15 cellular contexts compared by ENCODE assay signal in the genomic region with DNA sequence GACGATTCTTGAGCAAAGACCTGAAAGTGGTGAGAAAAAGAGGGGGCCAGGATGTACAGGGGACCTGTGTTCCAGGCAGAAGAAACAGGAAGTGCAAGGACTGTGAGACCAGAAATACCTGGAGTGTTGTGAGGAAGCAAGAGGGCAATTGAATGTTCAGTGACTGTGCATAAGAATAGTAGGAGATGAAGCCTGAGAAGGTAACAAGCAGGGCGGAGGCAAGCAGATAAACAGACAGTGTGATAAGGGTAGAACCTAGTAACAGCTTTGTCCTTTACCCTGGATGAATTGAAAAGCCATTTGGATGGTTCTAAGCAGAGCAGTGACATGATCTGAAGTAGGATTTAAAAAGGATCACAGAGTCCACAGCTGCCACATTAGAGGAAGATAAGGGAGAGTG. TPM values are rescaled to one million over a fixed set of nuclear protein-coding genes. Genes with fewer than 3 reads are reported as not detected.
A peak's percentile ranks its signal among the peaks of the same experiment; 100 is the strongest.
DNase-seq lines count a peak whose midpoint lies in the region; ATAC-seq and TF ChIP-seq lines count a peak whose summit lies in the region.
"Had no signal": no experiment of that assay in that cellular context is flagged by ENCODE, and none has a peak within 500 bp of the region (broad histone marks: within the 10 kb centered on the region; RNA-seq: fewer than 3 reads in every experiment).

No MANE protein-coding gene starts in this region.

- peaks cover 35 to 47% (median 44%) of the 10 kb centered on the region in 5 donors for H3K27me3 Mint-ChIP-seq in naive thymus-derived CD4-positive, alpha-beta T cell

- H3K79me2 ChIP-seq in mesendoderm (ENCODE audit: control insufficient read depth, insufficient read depth, low read length): peaks cover 1% of the 10 kb centered on the region

- no peak overlapping the region for H4K5ac ChIP-seq in mesendoderm (ENCODE audit: low read length)

- no peak overlapping the region for H3K9ac ChIP-seq in mesendoderm (ENCODE audit: low read length)

- peak overlapping the region in 1 of 9 donors; percentile 32 for H3K27ac Mint-ChIP-seq in naive thymus-derived CD4-positive, alpha-beta T cell

- H3K9me3 Mint-ChIP-seq in naive thymus-derived CD4-positive, alpha-beta T cell: peaks cover 0 to 6% (median 3%) of the 10 kb centered on the region in 11 donors

- H3K9me3 ChIP-seq in right atrium auricular region (no peaks in the 10 kb centered on the region), heart right ventricle (no peaks in the 10 kb centered on the region), uterus (no peaks in the 10 kb centered on the region)
- H3K9me3 ChIP-seq in naive thymus-derived CD4-positive, alpha-beta T cell (ENCODE audit: control insufficient read depth in 2 of 3, low read length in 3 of 3): no peaks in the 10 kb centered on the region
- H3K9me3 ChIP-seq: upper lobe of left lung had no signal

- peaks cover 0 to 5% (median 2%) of the 10 kb centered on the region in 5 donors for H3K36me3 Mint-ChIP-seq in naive thymus-derived CD4-positive, alpha-beta T cell

- POLR2A ChIA-PET in naive thymus-derived CD4-positive, alpha-beta T cell (lab: Charles Lee): no interaction called here

- no peak overlapping the region for H2BK15ac ChIP-seq in mesendoderm (replicated peaks; ENCODE audit: low read depth)

- TF ChIP-seq CTCF in right atrium auricular region (IDR thresholded peaks at IDR 0.05): no peak
- TF ChIP-seq CTCF in heart right ventricle (IDR thresholded peaks at IDR 0.05): no peak
- TF ChIP-seq CTCF in brain microvascular endothelial cell (IDR thresholded peaks at IDR 0.05; ENCODE audit: low read depth, low read length, missing control alignments): no peak
- TF ChIP-seq CTCF in uterus (IDR thresholded peaks at IDR 0.05): no peak

- no peak overlapping the region for H3K4me2 ChIP-seq in mesendoderm (ENCODE audit: low read length)

- peak overlapping the region; percentile 64 for H3K27ac ChIP-seq in right atrium auricular region
- H3K27ac ChIP-seq in heart right ventricle: peak overlapping the region in 5 of 10 donors; percentile 0 to 27 (median 4)
- peak overlapping the region; percentile 91 for H3K27ac ChIP-seq in brain microvascular endothelial cell
- H3K27ac ChIP-seq in mesendoderm (ENCODE audit: low read depth, low read length): no peak overlapping the region
- peak overlapping the region; percentile 65 to 69 for H3K27ac ChIP-seq in uterus
- H3K27ac ChIP-seq in naive thymus-derived CD4-positive, alpha-beta T cell (ENCODE audit: low read depth, low read length): no peak overlapping the region
- H3K27ac ChIP-seq: upper lobe of left lung had no signal

- H3K18ac ChIP-seq in mesendoderm (ENCODE audit: low read length): no peak overlapping the region

- H3K4me1 Mint-ChIP-seq in naive thymus-derived CD4-positive, alpha-beta T cell: peaks cover 0 to 17% (median 15%) of the 10 kb centered on the region in 7 donors

- intact Hi-C loops in heart right ventricle (cut with DNase I): loop anchor here in 4 of 10 donors (5.0 to 10.0 kb wide), 5 partner anchors 88 to 380 kb away; a partner anchor contains a TSS
- intact Hi-C loops in uterus (cut with DNase I; ENCODE audit: low total_unique reads): no loop called here
- intact Hi-C loops in naive thymus-derived CD4-positive, alpha-beta T cell (cut with micrococcal nuclease): no loop called here

- in situ Hi-C loops in brain microvascular endothelial cell (cut with HindIII; ENCODE audit: low pct_ligation_motif_present, low sequenced_read_pairs): no loop called here

- H3K79me1 ChIP-seq in mesendoderm (ENCODE audit: low read length): no peaks in the 10 kb centered on the region

- 38 to 65% methylated on average over 2 of the region's 2 CpGs for WGBS in heart right ventricle, 2 donors
- no CpG with 5 or more reads among the region's 2 CpGs for WGBS in mesendoderm (ENCODE audit: extremely low coverage, insufficient coverage, low lambda C conversion rate)

- no peak for ATAC-seq in heart right ventricle
- no peak for ATAC-seq in naive thymus-derived CD4-positive, alpha-beta T cell
- ATAC-seq: esophagus mucosa had no signal

- H3K36me3 ChIP-seq in right atrium auricular region (no peaks in the 10 kb centered on the region), heart right ventricle (no peaks in the 10 kb centered on the region), brain microvascular endothelial cell (replicated peaks) (no peaks in the 10 kb centered on the region), mesendoderm (ENCODE audit: control insufficient read depth, insufficient read depth, low read length) (no peaks in the 10 kb centered on the region), uterus (no peaks in the 10 kb centered on the region)
- no peaks in the 10 kb centered on the region for H3K36me3 ChIP-seq in naive thymus-derived CD4-positive, alpha-beta T cell (ENCODE audit: control insufficient read depth in 2 of 3, insufficient read depth in 3 of 3, low read length in 3 of 3)
- H3K36me3 ChIP-seq: upper lobe of left lung had no signal

- no peak overlapping the region for H4K8ac ChIP-seq in mesendoderm (ENCODE audit: low read depth, low read length)

- no peaks in the 10 kb centered on the region for H3K27me3 ChIP-seq in right atrium auricular region
- peaks cover 0 to 31% (median 0%) of the 10 kb centered on the region in 7 donors for H3K27me3 ChIP-seq in heart right ventricle
- H3K27me3 ChIP-seq in brain microvascular endothelial cell (replicated peaks): no peaks in the 10 kb centered on the region
- H3K27me3 ChIP-seq in mesendoderm (ENCODE audit: insufficient read depth, low read length, poor library complexity): no peaks in the 10 kb centered on the region
- H3K27me3 ChIP-seq in uterus: no peaks in the 10 kb centered on the region
- no peaks in the 10 kb centered on the region for H3K27me3 ChIP-seq in naive thymus-derived CD4-positive, alpha-beta T cell (ENCODE audit: control insufficient read depth in 2 of 2, insufficient read depth in 2 of 2, low read length in 2 of 2)
- H3K27me3 ChIP-seq: upper lobe of left lung had no signal

- H3K4me3 Mint-ChIP-seq in naive thymus-derived CD4-positive, alpha-beta T cell: no peak overlapping the region

- no peak overlapping the region for H3K4ac ChIP-seq in mesendoderm (ENCODE audit: low read depth, low read length)

- DNase-seq in right atrium auricular region (ENCODE audit: low spot score) (no peak), heart right ventricle (no peak), brain microvascular endothelial cell (no peak), mesendoderm (peak; percentile 30), uterus (no peak), NCI-H526 (lab: John Stamatoyannopoulos, UW) (no peak), RKO (ENCODE audit: low spot score) (no peak)
- no peak for DNase-seq in naive thymus-derived CD4-positive, alpha-beta T cell
- DNase-seq: activated gamma-delta T cell treated with Interleukin-2 at 50 U/mL for 16 hours, NCI-H1092 treated with DMSO at 0.1 percent for 48 hours, NCI-H2227 treated with DMSO at 0.1 percent for 48 hours, posterior cingulate gyrus, RPMI8226, upper lobe of left lung had no signal

- H2BK5ac ChIP-seq in mesendoderm (ENCODE audit: low read length): no peak overlapping the region

- no peak overlapping the region for H3K4me3 ChIP-seq in right atrium auricular region
- no peak overlapping the region for H3K4me3 ChIP-seq in heart right ventricle
- no peak overlapping the region for H3K4me3 ChIP-seq in brain microvascular endothelial cell (ENCODE audit: low read depth, low read length)
- H3K4me3 ChIP-seq in mesendoderm (ENCODE audit: low read length): no peak overlapping the region
- no peak overlapping the region for H3K4me3 ChIP-seq in uterus
- H3K4me3 ChIP-seq in naive thymus-derived CD4-positive, alpha-beta T cell (ENCODE audit: low read length): no peak overlapping the region
- H3K4me3 ChIP-seq: upper lobe of left lung had no signal

- H3K4me1 ChIP-seq in right atrium auricular region (peaks cover 0 to 37% of the 10 kb centered on the region in 2 donors), heart right ventricle (peaks cover 0 to 30% (median 11%) of the 10 kb centered on the region in 9 donors), mesendoderm (ENCODE audit: control insufficient read depth, low read depth, low read length) (peaks cover 2% of the 10 kb centered on the region), uterus (peaks cover 0 to 5% of the 10 kb centered on the region in 2 donors)
- no peaks in the 10 kb centered on the region for H3K4me1 ChIP-seq in naive thymus-derived CD4-positive, alpha-beta T cell (ENCODE audit: control insufficient read depth in 2 of 2, insufficient read depth in 2 of 2, low read length in 2 of 2)

- H3K56ac ChIP-seq in mesendoderm (ENCODE audit: low read length): peak overlapping the region; percentile 36

- no peak overlapping the region for H3K23ac ChIP-seq in mesendoderm (ENCODE audit: low read length)

- no peak for TF ChIP-seq POLR2A in uterus (IDR thresholded peaks at IDR 0.05)

- H2AK5ac ChIP-seq in mesendoderm (ENCODE audit: low read length): no peak overlapping the region

- CTCF ChIA-PET in naive thymus-derived CD4-positive, alpha-beta T cell (lab: Charles Lee): no interaction called here

- no peak overlapping the region for H2BK120ac ChIP-seq in mesendoderm (ENCODE audit: low read depth, low read length)

RNA-seq across cellular contexts. Expression of a gene that starts 4.0 kb away (rescaled TPM):
- 10 to 100 TPM; 18.2 to 30.5 TPM for total RNA-seq in right atrium auricular region
- total RNA-seq in heart right ventricle: 10 to 100 TPM; 12.5 to 44.6 (median 16.8) TPM
- 10 to 100 TPM; 13.7 to 32.7 TPM for polyA plus RNA-seq in heart right ventricle
- 29.3 TPM for polyA plus RNA-seq in mesendoderm (2013, experiment 1 of 2)
- 28.9 TPM for polyA plus RNA-seq in mesendoderm (2013, experiment 2 of 2)
- 10 to 100 TPM; 23.5 to 83.2 (median 45.7) TPM for total RNA-seq in uterus
- 1 to 10 TPM in 1 of 5 experiments, under 1 TPM in 1, not detected in 3; 0.34 to 1.4 TPM for total RNA-seq in naive thymus-derived CD4-positive, alpha-beta T cell
- polyA plus RNA-seq in naive thymus-derived CD4-positive, alpha-beta T cell: not detected

Comparison
In these comparisons a context has a peak if more than half of its experiments do, and no peak if none do; other contexts are left out.
1. H3K27ac ChIP-seq: peak in right atrium auricular region (2 of 2), brain microvascular endothelial cell (single experiment) and uterus (2 of 2); none in mesendoderm (single experiment) and naive thymus-derived CD4-positive, alpha-beta T cell (single experiment).
2. RNA of a gene that starts 4.0 kb away (total RNA-seq): 23.5 to 83.2 TPM in uterus, 18.2 to 30.5 TPM in right atrium auricular region and 12.5 to 44.6 TPM in heart right ventricle; 0.34 to 1.4 TPM in naive thymus-derived CD4-positive, alpha-beta T cell; every median in the first group is over 4 times any median in the second.